Comparison of ENCODE assay signal across 8 cellular contexts in genomic region chr14:76546426-76547221, GRCh38.
DNase-seq lines count a peak whose midpoint lies in the region; ATAC-seq, FAIRE-seq and TF ChIP-seq lines count a peak whose summit lies in the region.

No MANE protein-coding gene starts in this region.

- H3K4me3 ChIP-seq in heart left ventricle (no peak overlapping the region), NB4 (ENCODE audit: low read depth, low read length) (no peak overlapping the region), astrocyte (ENCODE audit: insufficient read depth, low read depth, low read length) (no peak overlapping the region)

- FAIRE-seq in astrocyte (lab: Jason Lieb, UNC), result no peak

- H3K4me1 Mint-ChIP-seq in astrocyte (ENCODE audit: low read depth, unreplicated experiment) (peaks cover 4% of the 10 kb centered on the region), nephron (peaks cover 30% of the 10 kb centered on the region)

- H3K9ac ChIP-seq in astrocyte (ENCODE audit: low read length), result no peak overlapping the region

- H3K9me3 Mint-ChIP-seq in astrocyte (ENCODE audit: unreplicated experiment) (no peaks in the 10 kb centered on the region), nephron (no peaks in the 10 kb centered on the region)

- TF ChIP-seq CTCF in heart left ventricle (IDR thresholded peaks at IDR 0.05) (peak; percentile 23 to 54 (median 33)), NB4 (IDR thresholded peaks at IDR 0.05; ENCODE audit: low read depth, low read length) (peak; percentile 49), astrocyte (IDR thresholded peaks at IDR 0.05; ENCODE audit: insufficient read depth, low read depth, low read length) (peak; percentile 31), nephron (IDR thresholded peaks at IDR 0.05; ENCODE audit: unreplicated experiment in 3 of 3) (peak; percentile 40 to 55 (median 49))

- no peaks in the 10 kb centered on the region for H4K20me1 ChIP-seq in astrocyte (ENCODE audit: insufficient read depth, low read length)

- H3K27ac ChIP-seq in heart left ventricle, result no peak overlapping the region
- no peak overlapping the region for H3K27ac ChIP-seq in astrocyte (ENCODE audit: low read depth, low read length)

- H3K9me3 ChIP-seq in heart left ventricle (no peaks in the 10 kb centered on the region), astrocyte (ENCODE audit: insufficient read depth, low read depth, low read length) (no peaks in the 10 kb centered on the region)

- H3K4me2 ChIP-seq in astrocyte (ENCODE audit: low read length), result no peak overlapping the region

- H3K79me2 ChIP-seq in astrocyte (ENCODE audit: insufficient read depth, low read length), result no peaks in the 10 kb centered on the region

- H3K27ac Mint-ChIP-seq in astrocyte (ENCODE audit: unreplicated experiment) (no peak overlapping the region), nephron (no peak overlapping the region)

- TF ChIP-seq POLR2A in heart left ventricle (IDR thresholded peaks at IDR 0.05), result no peak
- no peak for TF ChIP-seq POLR2A in NB4 (IDR thresholded peaks at IDR 0.05; ENCODE audit: extremely low read depth, insufficient read length)

- H3K36me3 ChIP-seq in heart left ventricle (no peaks in the 10 kb centered on the region), astrocyte (ENCODE audit: insufficient read depth, low read length) (no peaks in the 10 kb centered on the region)

- 58 to 68% (median 62%) methylated on average over 9 to 10 of the region's 10 CpGs for WGBS in heart left ventricle, 4 donors

- no peak overlapping the region for H2AFZ ChIP-seq in astrocyte (ENCODE audit: low read depth, low read length)

- H3K27me3 Mint-ChIP-seq in astrocyte (ENCODE audit: low read depth, unreplicated experiment), result no peaks in the 10 kb centered on the region
- H3K27me3 Mint-ChIP-seq in nephron (ENCODE audit: low read depth), result peaks cover 16% of the 10 kb centered on the region

- H3K4me3 Mint-ChIP-seq in astrocyte (ENCODE audit: unreplicated experiment) (no peak overlapping the region), nephron (peak overlapping the region in 1 of 3 experiments; percentile 28)

- no peaks in the 10 kb centered on the region for H3K27me3 ChIP-seq in heart left ventricle
- no peaks in the 10 kb centered on the region for H3K27me3 ChIP-seq in astrocyte (ENCODE audit: insufficient read depth, low read length)

- H3K4me1 ChIP-seq in heart left ventricle, result no peaks in the 10 kb centered on the region
- no peaks in the 10 kb centered on the region for H3K4me1 ChIP-seq in astrocyte (ENCODE audit: insufficient read depth, low read length)

- intact Hi-C loops in heart left ventricle (cut with DNase I), result no loop called here
- intact Hi-C loops in cardiac septum (cut with DNase I), result no loop called here

- no peak for DNase-seq in heart left ventricle
- DNase-seq in cardiac septum (ENCODE audit: low spot score), result no peak
- peak; percentile 36 for DNase-seq in NB4 (ENCODE audit: low read depth)
- DNase-seq in astrocyte (ENCODE audit: low read depth), result no peak
- no peak for DNase-seq in DMS79 treated with DMSO at 0.1 percent for 48 hours (lab: John Stamatoyannopoulos, UW)

- ATAC-seq in heart left ventricle (peak in 1 of 4 donors; percentile 30), GM19452 (IDR thresholded peaks at IDR 0.05; ENCODE audit: unreplicated experiment) (no peak), HG03039 (IDR thresholded peaks at IDR 0.05; ENCODE audit: unreplicated experiment) (no peak)

- H3K36me3 Mint-ChIP-seq in astrocyte (ENCODE audit: low read depth, unreplicated experiment), result no peaks in the 10 kb centered on the region
- no peaks in the 10 kb centered on the region for H3K36me3 Mint-ChIP-seq in nephron (ENCODE audit: low read depth)
